Comparison of ENCODE assay signal across 17 cellular contexts in the genomic region with DNA sequence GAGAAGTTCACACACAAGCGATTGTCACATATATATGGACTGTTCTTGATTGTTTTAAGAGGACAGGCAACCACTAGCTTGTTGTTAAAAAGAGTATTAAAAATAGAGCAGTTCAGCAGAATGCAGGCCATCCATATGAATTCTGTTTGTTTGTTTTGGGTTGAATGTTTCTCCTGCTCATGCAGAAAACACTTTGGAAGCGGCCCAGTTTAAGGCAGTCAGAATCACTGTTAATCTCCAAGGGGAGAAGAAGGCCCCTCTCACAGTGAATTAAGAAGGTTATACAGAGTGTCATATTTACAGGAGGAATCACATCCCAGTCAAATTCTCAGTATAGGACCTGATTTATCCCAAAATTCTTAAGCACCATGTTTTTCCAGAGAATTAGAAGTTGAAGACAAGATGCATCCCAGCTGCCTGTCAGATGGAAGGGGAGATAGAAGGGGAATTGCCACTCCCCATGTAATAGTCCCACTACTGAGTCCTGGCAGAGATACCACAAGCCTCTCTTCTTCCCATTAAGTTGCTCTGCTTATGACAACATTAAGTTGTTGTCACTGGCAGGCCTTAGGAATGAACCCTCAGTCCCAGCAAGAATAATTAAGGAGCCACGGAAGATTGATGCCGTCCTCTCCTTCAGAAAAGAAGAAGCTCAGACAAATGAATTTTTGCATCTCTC.
"Had no signal": no experiment of that assay in that cellular context is flagged by ENCODE, and none has a peak within 500 bp of the region (broad histone marks: within the 10 kb centered on the region; RNA-seq: fewer than 3 reads in every experiment).

No MANE protein-coding gene starts in this region.

- H3K36me3 ChIP-seq: esophagus squamous epithelium, upper lobe of left lung had no signal

- H3K4me3 Mint-ChIP-seq: activated naive CD4-positive, alpha-beta T cell treated with anti-CD3 and anti-CD28 coated beads, Interleukin-2, amount 50 U/mL, for 24 hours; activated T-helper 17 cell treated with anti-CD3 and anti-CD28 coated beads, Interleukin-2, amount 50 U/mL, for 72 hours; naive thymus-derived CD4-positive, alpha-beta T cell; stimulated activated naive CD8-positive, alpha-beta T cell treated with anti-CD3 and anti-CD28 coated beads, Interleukin-15, amount 100 ng/mL, for 72 hours; T-helper 2 cell treated with Interferon-gamma antibody and Interleukin-4, amounts not matched to agents 5 μg/mL and 100 μg/mL, for 36 hours had no signal

- H3K4me1 Mint-ChIP-seq: activated naive CD4-positive, alpha-beta T cell treated with anti-CD3 and anti-CD28 coated beads, Interleukin-2, amount 50 U/mL, for 24 hours; activated T-helper 17 cell treated with anti-CD3 and anti-CD28 coated beads, Interleukin-2, amount 50 U/mL, for 72 hours; naive thymus-derived CD4-positive, alpha-beta T cell; stimulated activated naive CD8-positive, alpha-beta T cell treated with anti-CD3 and anti-CD28 coated beads, Interleukin-15, amount 100 ng/mL, for 72 hours had no signal

- H3K27ac Mint-ChIP-seq: activated naive CD4-positive, alpha-beta T cell treated with anti-CD3 and anti-CD28 coated beads, Interleukin-2, amount 50 U/mL, for 24 hours; activated T-helper 17 cell treated with anti-CD3 and anti-CD28 coated beads, Interleukin-2, amount 50 U/mL, for 72 hours; naive thymus-derived CD4-positive, alpha-beta T cell; stimulated activated naive CD8-positive, alpha-beta T cell treated with anti-CD3 and anti-CD28 coated beads, Interleukin-15, amount 100 ng/mL, for 72 hours; T-helper 2 cell treated with Interferon-gamma antibody and Interleukin-4, amounts not matched to agents 5 μg/mL and 100 μg/mL, for 36 hours had no signal

- H3K27ac ChIP-seq: body of pancreas, esophagus squamous epithelium had no signal

- ATAC-seq: activated T-helper 17 cell treated with anti-CD3 and anti-CD28 coated beads, Interleukin-2, amount 50 U/mL, for 72 hours; body of pancreas; mucosa of descending colon; naive thymus-derived CD4-positive, alpha-beta T cell; stimulated activated naive CD8-positive, alpha-beta T cell treated with anti-CD3 and anti-CD28 coated beads, Interleukin-15, amount 100 ng/mL, for 72 hours had no signal

- H3K9me3 Mint-ChIP-seq: activated naive CD4-positive, alpha-beta T cell treated with anti-CD3 and anti-CD28 coated beads, Interleukin-2, amount 50 U/mL, for 24 hours; activated T-helper 17 cell treated with anti-CD3 and anti-CD28 coated beads, Interleukin-2, amount 50 U/mL, for 72 hours; stimulated activated naive CD8-positive, alpha-beta T cell treated with anti-CD3 and anti-CD28 coated beads, Interleukin-15, amount 100 ng/mL, for 72 hours; T-helper 2 cell treated with Interferon-gamma antibody and Interleukin-4, amounts not matched to agents 5 μg/mL and 100 μg/mL, for 36 hours had no signal

- H3K36me3 Mint-ChIP-seq: activated naive CD4-positive, alpha-beta T cell treated with anti-CD3 and anti-CD28 coated beads, Interleukin-2, amount 50 U/mL, for 24 hours; naive thymus-derived CD4-positive, alpha-beta T cell had no signal

- DNase-seq: activated CD4-positive, alpha-beta T cell treated with anti-CD3 and anti-CD28 coated beads, Interleukin-2, amount 50 U/mL, for 4 hours; activated CD4-positive, CD25-positive, alpha-beta regulatory T cell treated with anti-CD3 and anti-CD28 coated beads, Interleukin-2, amount 50 U/mL, for 72 hours; body of pancreas; cortex of kidney; effector CD8-positive, alpha-beta T cell; esophagus squamous epithelium; head of caudate nucleus; mammary epithelial cell; mucosa of descending colon; naive thymus-derived CD4-positive, alpha-beta T cell; posterior cingulate gyrus; stimulated activated naive CD8-positive, alpha-beta T cell treated with anti-CD3 and anti-CD28 coated beads, Interleukin-15, amount 100 ng/mL, for 72 hours; SW 1271; upper lobe of left lung had no signal

- H3K4me1 ChIP-seq: body of pancreas had no signal

- H3K27me3 ChIP-seq: body of pancreas, upper lobe of left lung had no signal

- H3K4me3 ChIP-seq: body of pancreas, esophagus squamous epithelium, mucosa of descending colon, upper lobe of left lung had no signal

- H3K9me3 ChIP-seq: body of pancreas, esophagus squamous epithelium, mucosa of descending colon, upper lobe of left lung had no signal

- H3K27me3 Mint-ChIP-seq: activated T-helper 17 cell treated with anti-CD3 and anti-CD28 coated beads, Interleukin-2, amount 50 U/mL, for 72 hours; stimulated activated naive CD8-positive, alpha-beta T cell treated with anti-CD3 and anti-CD28 coated beads, Interleukin-15, amount 100 ng/mL, for 72 hours had no signal
